ENCODE assay signal across 22 cellular contexts in the genomic region with DNA sequence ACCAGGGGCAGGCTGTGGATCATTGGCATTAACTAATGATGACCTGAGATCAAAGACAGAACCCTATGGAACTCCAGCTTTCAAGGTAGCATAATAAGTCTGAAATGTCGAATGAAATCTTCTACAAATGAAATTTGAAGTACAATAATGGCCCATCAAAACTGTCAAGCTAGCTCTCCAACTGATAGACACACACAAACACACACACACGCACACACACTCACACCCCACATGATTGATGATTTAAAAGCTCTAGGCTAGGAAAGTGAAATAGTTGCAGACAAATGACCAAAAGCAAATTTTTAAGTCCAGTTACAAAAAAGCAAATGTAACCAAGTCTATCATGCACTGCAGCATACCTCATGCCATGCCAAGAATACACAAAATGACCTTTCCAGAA.
DNase-seq lines count a peak whose midpoint lies in the region; ATAC-seq, FAIRE-seq and TF ChIP-seq lines count a peak whose summit lies in the region.
"Had no signal": no experiment of that assay in that cellular context is flagged by ENCODE, and none has a peak within 500 bp of the region (broad histone marks: within the 10 kb centered on the region; RNA-seq: fewer than 3 reads in every experiment).

No MANE protein-coding gene starts in this region.

- CTCF ChIA-PET in H1 (lab: Charles Lee; ENCODE audit: partially characterized antibody): no interaction called here

- DNase-seq in DND-41 (no peak), H1 (ENCODE audit: low read depth in 1 of 2, low spot score in 2 of 2) (no peak), HT-29 (ENCODE audit: low spot score) (no peak), GDM1 (lab: John Stamatoyannopoulos, UW) (no peak), head of caudate nucleus (no peak)
- DNase-seq: AML-193; Caco-2; Calu3; CD4-positive, alpha-beta T cell; CD8-positive, alpha-beta T cell; DMS79 treated with DMSO at 0.1 percent for 48 hours; EL; GF-D8 had no signal

- POLR2A ChIA-PET in H1 (lab: Charles Lee; ENCODE audit: partially characterized antibody): interaction anchor here (1.0 kb wide), 1 partner anchor 9 kb away, joined by 3 read pairs; no protein-coding TSS in a partner anchor

- H2AFZ ChIP-seq in DND-41 (ENCODE audit: low read depth, low read length) (0 out of 2 replicates have a peak overlapping the region, but pooled peaks have one; percentile 22), Loucy (ENCODE audit: low read length) (0 out of 2 replicates have a peak overlapping the region, but pooled peaks have one; percentile 43), H1 (ENCODE audit: low read length) (0 out of 2 replicates have a peak overlapping the region, but pooled peaks have one; percentile 37), neural cell (ENCODE audit: low read depth, low read length) (no peak overlapping the region)

- no peak for TF ChIP-seq POLR2A in H1 (IDR thresholded peaks at IDR 0.05; ENCODE audit: control extremely low read depth in 1 of 2, low read depth in 2 of 2, low read length in 2 of 2)

- H2BK12ac ChIP-seq in H1 (ENCODE audit: low read depth, low read length): no peak overlapping the region

- WGBS in H1 (ENCODE audit: extremely low coverage in 1 of 2, insufficient coverage in 1 of 2, insufficient read length in 1 of 2, insufficient replicate concordance in 2 of 2, low coverage in 1 of 2, low lambda C conversion rate in 2 of 2, missing lambda C conversion rate in 1 of 2), 2 experiments: 91% methylated on average over 2 of the region's 2 CpGs; no CpG with 5 or more reads in 1 of the 2 experiments

- H4K91ac ChIP-seq in H1 (replicated peaks; ENCODE audit: insufficient read length, low read length): no peak overlapping the region

- H2BK120ac ChIP-seq in H1 (replicated peaks; ENCODE audit: low read depth, low read length): no peak overlapping the region

- H4K20me1 ChIP-seq in DND-41 (ENCODE audit: insufficient read depth, low read length) (no peaks in the 10 kb centered on the region), Loucy (ENCODE audit: insufficient read depth, low read length, poor library complexity, severe bottlenecking) (no peaks in the 10 kb centered on the region), H1 (replicated peaks in 1 of 2; ENCODE audit: control insufficient read depth in 1 of 2, insufficient read depth in 2 of 2, low read length in 2 of 2) (no peaks in the 10 kb centered on the region), neural cell (ENCODE audit: insufficient read depth) (no peaks in the 10 kb centered on the region)
- H4K20me1 ChIP-seq: BLaER1 treated with 17β-estradiol and CSF1 and Interleukin-3, amounts not matched to agents 10 nM and 100 nM had no signal

- H3K9me3 ChIP-seq in DND-41 (ENCODE audit: insufficient read depth, low read length, severe bottlenecking): peaks cover 5% of the 10 kb centered on the region
- H3K9me3 ChIP-seq in Loucy (ENCODE audit: insufficient read depth, low read depth, low read length): no peaks in the 10 kb centered on the region
- H3K9me3 ChIP-seq in H1 (ENCODE audit: insufficient read depth in 2 of 2, low read depth in 1 of 2, low read length in 1 of 2): no peaks in the 10 kb centered on the region
- H3K9me3 ChIP-seq in neural cell (ENCODE audit: low read length): no peaks in the 10 kb centered on the region
- H3K9me3 ChIP-seq: A549; BLaER1 treated with 17β-estradiol and CSF1 and Interleukin-3, amounts not matched to agents 10 nM and 100 nM; Caco-2 had no signal

- H3K4me3 ChIP-seq in DND-41 (ENCODE audit: low read depth in 1 of 2, low read length in 2 of 2) (no peak overlapping the region), Loucy (ENCODE audit: low read length, poor library complexity, severe bottlenecking) (no peak overlapping the region), H1 (ENCODE audit: extremely low read depth in 1 of 4, insufficient read depth in 2 of 4, low read depth in 3 of 4, low read length in 4 of 4) (no peak overlapping the region), neural cell (ENCODE audit: low read length) (no peak overlapping the region)
- H3K4me3 ChIP-seq: A549; BLaER1 treated with 17β-estradiol and CSF1 and Interleukin-3, amounts not matched to agents 10 nM and 100 nM had no signal

- H2AK5ac ChIP-seq in H1 (ENCODE audit: low read depth, low read length): no peak overlapping the region

- H3K79me1 ChIP-seq in H1 (ENCODE audit: low read depth, low read length): no peaks in the 10 kb centered on the region

- H3K4me1 ChIP-seq in DND-41 (ENCODE audit: insufficient read depth, low read length) (peaks cover 14% of the 10 kb centered on the region), Loucy (ENCODE audit: insufficient read depth, low read length, poor library complexity, severe bottlenecking) (no peaks in the 10 kb centered on the region), H1 (replicated peaks in 1 of 4; ENCODE audit: control insufficient read depth in 3 of 4, insufficient read depth in 4 of 4, low read length in 3 of 4) (no peaks in the 10 kb centered on the region)
- H3K4me1 ChIP-seq: A549; BLaER1 treated with 17β-estradiol and CSF1 and Interleukin-3, amounts not matched to agents 10 nM and 100 nM; Caco-2 had no signal

- H3K79me2 ChIP-seq in DND-41 (ENCODE audit: insufficient read depth, low read length) (no peaks in the 10 kb centered on the region), Loucy (ENCODE audit: insufficient read depth, low read length) (no peaks in the 10 kb centered on the region), H1 (ENCODE audit: control insufficient read depth in 1 of 2, insufficient read depth in 2 of 2, low read length in 2 of 2) (no peaks in the 10 kb centered on the region), neural cell (replicated peaks; ENCODE audit: insufficient read depth, low read length) (no peaks in the 10 kb centered on the region)

- H2BK5ac ChIP-seq in H1 (ENCODE audit: low read depth, low read length): no peak overlapping the region

- no peak overlapping the region for H3K56ac ChIP-seq in H1 (replicated peaks; ENCODE audit: insufficient read length, low read depth, low read length)

- no peak for TF ChIP-seq EP300 in H1 (IDR thresholded peaks at IDR 0.05; ENCODE audit: borderline replicate concordance in 1 of 2, low read depth in 2 of 2, low read length in 2 of 2)
- peak; percentile 94 for TF ChIP-seq EP300 in neural cell (conservative IDR thresholded peaks at IDR 0.05; ENCODE audit: poor library complexity, severe bottlenecking)

- no peak overlapping the region for H3K18ac ChIP-seq in H1 (ENCODE audit: extremely low read depth, low read length)

- ATAC-seq in DND-41 (ENCODE audit: insufficient read depth, low read depth) (no peak), esophagus mucosa (no peak)
- ATAC-seq: A549; CD8-positive, alpha-beta T cell had no signal

- H3K4ac ChIP-seq in H1 (replicated peaks; ENCODE audit: insufficient read length, low read depth, low read length): no peak overlapping the region

- H3K23ac ChIP-seq in H1 (ENCODE audit: insufficient read length): no peak overlapping the region

- no peak overlapping the region for H3K14ac ChIP-seq in H1 (ENCODE audit: insufficient read length)

- TF ChIP-seq CTCF in DND-41 (IDR thresholded peaks at IDR 0.05; ENCODE audit: borderline replicate concordance, extremely low read depth, low read length, poor library complexity, severe bottlenecking) (no peak), Loucy (conservative IDR thresholded peaks at IDR 0.05; ENCODE audit: low read length) (no peak), H1 (IDR thresholded peaks at IDR 0.05; ENCODE audit: control extremely low read depth in 1 of 3, insufficient read depth in 1 of 3, low read depth in 1 of 3, low read length in 3 of 3) (no peak), neural cell (IDR thresholded peaks at IDR 0.05; ENCODE audit: poor library complexity, severe bottlenecking) (no peak)

- H3K9ac ChIP-seq in DND-41 (ENCODE audit: low read depth, low read length) (no peak overlapping the region), Loucy (ENCODE audit: low read depth, low read length, poor library complexity, severe bottlenecking) (no peak overlapping the region), H1 (replicated peaks in 1 of 4; ENCODE audit: extremely low read depth in 1 of 4, low read depth in 3 of 4, low read length in 3 of 4) (no peak overlapping the region), neural cell (ENCODE audit: low read length) (no peak overlapping the region)
- H3K9ac ChIP-seq: BLaER1 treated with 17β-estradiol and CSF1 and Interleukin-3, amounts not matched to agents 10 nM and 100 nM had no signal

- no peak overlapping the region for H4K8ac ChIP-seq in H1 (ENCODE audit: extremely low read depth, insufficient read depth, low read length)

- H3K27me3 ChIP-seq in DND-41 (ENCODE audit: insufficient read depth, low read length, poor library complexity) (no peaks in the 10 kb centered on the region), Loucy (ENCODE audit: insufficient read depth, low read length, poor library complexity, severe bottlenecking) (no peaks in the 10 kb centered on the region), H1 (replicated peaks in 1 of 4; ENCODE audit: control insufficient read depth in 3 of 4, extremely low read depth in 1 of 4, insufficient read depth in 3 of 4, low read length in 3 of 4) (no peaks in the 10 kb centered on the region), neural cell (ENCODE audit: insufficient read depth, low read depth, low read length) (no peaks in the 10 kb centered on the region)
- H3K27me3 ChIP-seq: BLaER1 treated with 17β-estradiol and CSF1 and Interleukin-3, amounts not matched to agents 10 nM and 100 nM had no signal

- H3K27ac ChIP-seq in DND-41 (ENCODE audit: low read length) (no peak overlapping the region), H1 (ENCODE audit: low read depth, low read length) (no peak overlapping the region), neural cell (ENCODE audit: low read length) (peak overlapping the region; percentile 18)
- H3K27ac ChIP-seq: 22Rv1; A549; BLaER1 treated with 17β-estradiol and CSF1 and Interleukin-3, amounts not matched to agents 10 nM and 100 nM; C4-2B had no signal

- no peak overlapping the region for H2BK20ac ChIP-seq in H1 (ENCODE audit: low read length)

- no peak for FAIRE-seq in H1 (lab: Jason Lieb, UNC)
- FAIRE-seq: A549, D721Med, GM12891 had no signal

- H3K36me3 ChIP-seq in DND-41 (ENCODE audit: insufficient read depth, low read length): no peaks in the 10 kb centered on the region
- H3K36me3 ChIP-seq in Loucy (ENCODE audit: insufficient read depth, low read length): no peaks in the 10 kb centered on the region
- H3K36me3 ChIP-seq in H1 (ENCODE audit: control insufficient read depth in 2 of 4, insufficient read depth in 4 of 4, low read length in 3 of 4): no peaks in the 10 kb centered on the region
- H3K36me3 ChIP-seq in neural cell (ENCODE audit: insufficient read depth, low read length): no peaks in the 10 kb centered on the region
- H3K36me3 ChIP-seq: BLaER1 treated with 17β-estradiol and CSF1 and Interleukin-3, amounts not matched to agents 10 nM and 100 nM had no signal

- no peaks in the 10 kb centered on the region for H3F3A ChIP-seq in Loucy (ENCODE audit: low read depth)
- H3F3A ChIP-seq in neural cell (ENCODE audit: insufficient read depth, low read length, poor library complexity, severe bottlenecking): no peaks in the 10 kb centered on the region

- intact Hi-C loops in head of caudate nucleus (cut with DNase I): no loop called here

- no peaks in the 10 kb centered on the region for H3K9me2 ChIP-seq in Loucy (replicated peaks; ENCODE audit: low read depth, low read length)
- no peaks in the 10 kb centered on the region for H3K9me2 ChIP-seq in neural cell (ENCODE audit: insufficient read depth, low read length)

- H3K23me2 ChIP-seq in H1 (ENCODE audit: low read depth, low read length): no peaks in the 10 kb centered on the region

- H4K5ac ChIP-seq in H1 (ENCODE audit: insufficient read length, low read depth, low read length): no peak overlapping the region

- H2BK15ac ChIP-seq in H1 (ENCODE audit: low read length): no peak overlapping the region

- no peak overlapping the region for H3K4me2 ChIP-seq in DND-41 (ENCODE audit: insufficient read depth, low read length)
- H3K4me2 ChIP-seq in Loucy (ENCODE audit: low read depth, low read length, poor library complexity, severe bottlenecking): no peak overlapping the region
- no peak overlapping the region for H3K4me2 ChIP-seq in H1 (ENCODE audit: insufficient read depth in 1 of 2, low read depth in 2 of 2, low read length in 2 of 2)
- H3K4me2 ChIP-seq in neural cell (ENCODE audit: low read length): no peak overlapping the region
- H3K4me2 ChIP-seq: A549; BLaER1 treated with 17β-estradiol and CSF1 and Interleukin-3, amounts not matched to agents 10 nM and 100 nM had no signal

- no peak for TF ChIP-seq RAD21 in H1 (IDR thresholded peaks at IDR 0.05 in 1 of 2, conservative IDR thresholded peaks at IDR 0.05 in 1 of 2; ENCODE audit: low read depth in 2 of 2, low read length in 2 of 2)
- TF ChIP-seq RAD21 in neural cell (conservative IDR thresholded peaks at IDR 0.05): no peak
